In genomic region chr15:95884276-95884675, GRCh38 we compare ENCODE assay signal across 25 cellular contexts.
DNase-seq lines count a peak whose midpoint lies in the region; ATAC-seq and TF ChIP-seq lines count a peak whose summit lies in the region.
"Had no signal": no experiment of that assay in that cellular context is flagged by ENCODE, and none has a peak within 500 bp of the region (broad histone marks: within the 10 kb centered on the region; RNA-seq: fewer than 3 reads in every experiment).

No MANE protein-coding gene starts in this region.

- no peaks in the 10 kb centered on the region for H3K9me3 ChIP-seq in neural progenitor cell (ENCODE audit: low read depth)
- H3K9me3 ChIP-seq: upper lobe of left lung had no signal

- DNase-seq in AG09309 (ENCODE audit: low read depth) = peak; percentile 66
- peak; percentile 46 for DNase-seq in HFFc6
- peak; percentile 70 for DNase-seq in fibroblast of mammary gland (ENCODE audit: low read depth)
- peak; percentile 60 for DNase-seq in neural progenitor cell (ENCODE audit: low spot score)
- no peak for DNase-seq in middle frontal gyrus (ENCODE audit: extremely low spot score, low spot score)
- no peak for DNase-seq in dorsolateral prefrontal cortex
- DNase-seq: activated CD4-positive, alpha-beta T cell treated with anti-CD3 and anti-CD28 coated beads for 48 hours; activated CD8-positive, alpha-beta memory T cell treated with anti-CD3 and anti-CD28 coated beads, Interleukin-2, amount 50 U/mL, for 4 hours; activated effector memory CD4-positive, alpha-beta T cell treated with Interleukin-2 at 50 U/mL for 16 hours; activated naive CD8-positive, alpha-beta T cell treated with anti-CD3 and anti-CD28 coated beads, Interleukin-2, amount 50 U/mL, for 24 hours; brain microvascular endothelial cell; Karpas-422; kidney; naive thymus-derived CD4-positive, alpha-beta T cell; NCI-H187 treated with DMSO at 0.1 percent for 48 hours; NCI-H774; OCI-M1; SHP77; small intestine; stimulated activated CD4-positive, alpha-beta T cell treated with anti-CD3 and anti-CD28 coated beads, Interleukin-4, amount 100 ng/mL, for 4 hours; upper lobe of left lung had no signal

- ATAC-seq in GM18868 (IDR thresholded peaks at IDR 0.05; ENCODE audit: unreplicated experiment) (no peak), HG03025 (IDR thresholded peaks at IDR 0.05; ENCODE audit: low FRiP score, unreplicated experiment) (no peak)
- ATAC-seq: activated naive CD8-positive, alpha-beta T cell treated with anti-CD3 and anti-CD28 coated beads, Interleukin-2, amount 50 U/mL, for 24 hours; naive thymus-derived CD4-positive, alpha-beta T cell had no signal

- H3K27me3 ChIP-seq in neural progenitor cell (no peaks in the 10 kb centered on the region), dorsolateral prefrontal cortex (peaks cover 0 to 3% (median 0%) of the 10 kb centered on the region in 45 donors)
- H3K27me3 ChIP-seq: brain microvascular endothelial cell, upper lobe of left lung had no signal

- H4K20me1 ChIP-seq in neural progenitor cell (ENCODE audit: low read depth) = no peaks in the 10 kb centered on the region

- no peak overlapping the region for H3K4me3 Mint-ChIP-seq in HFFc6
- no peak overlapping the region for H3K4me3 Mint-ChIP-seq in neural progenitor cell
- H3K4me3 Mint-ChIP-seq: activated naive CD8-positive, alpha-beta T cell treated with anti-CD3 and anti-CD28 coated beads, Interleukin-2, amount 50 U/mL, for 24 hours; memory B cell; naive thymus-derived CD4-positive, alpha-beta T cell had no signal

- no peaks in the 10 kb centered on the region for H3K9me3 Mint-ChIP-seq in HFFc6
- no peaks in the 10 kb centered on the region for H3K9me3 Mint-ChIP-seq in neural progenitor cell
- H3K9me3 Mint-ChIP-seq: activated naive CD8-positive, alpha-beta T cell treated with anti-CD3 and anti-CD28 coated beads, Interleukin-2, amount 50 U/mL, for 24 hours had no signal

- H3K27ac ChIP-seq in neural progenitor cell (no peak overlapping the region), dorsolateral prefrontal cortex (no peak overlapping the region)
- H3K27ac ChIP-seq: brain microvascular endothelial cell, C4-2B, upper lobe of left lung had no signal

- no peaks in the 10 kb centered on the region for H3K79me2 ChIP-seq in neural progenitor cell (ENCODE audit: low read depth)

- intact Hi-C loops in dorsolateral prefrontal cortex (cut with DNase I) = no loop called here

- H3F3A ChIP-seq in neural progenitor cell (ENCODE audit: low read depth) = no peaks in the 10 kb centered on the region

- H3K4me1 ChIP-seq in neural progenitor cell = peaks cover 16% of the 10 kb centered on the region
- H3K4me1 ChIP-seq: upper lobe of left lung had no signal

- peak overlapping the region; percentile 25 for H3K4me2 ChIP-seq in neural progenitor cell

- no peaks in the 10 kb centered on the region for H3K36me3 Mint-ChIP-seq in HFFc6 (ENCODE audit: low read depth)
- H3K36me3 Mint-ChIP-seq in neural progenitor cell = no peaks in the 10 kb centered on the region
- H3K36me3 Mint-ChIP-seq: memory B cell had no signal

- TF ChIP-seq CTCF in AG09309 (IDR thresholded peaks at IDR 0.05; ENCODE audit: control insufficient read depth, insufficient read depth, low read depth, low read length, missing control alignments) (no peak), HFFc6 (IDR thresholded peaks at IDR 0.05) (no peak), fibroblast of mammary gland (conservative IDR thresholded peaks at IDR 0.05; ENCODE audit: control insufficient read depth, insufficient read depth, low read depth, low read length) (no peak), neural progenitor cell (IDR thresholded peaks at IDR 0.05) (no peak), dorsolateral prefrontal cortex (IDR thresholded peaks at IDR 0.05 in 54 of 56, conservative IDR thresholded peaks at IDR 0.05 in 2 of 56; ENCODE audit: low read depth in 1 of 56, partially characterized antibody in 56 of 56) (no peak)

- no peaks in the 10 kb centered on the region for H3K27me3 Mint-ChIP-seq in HFFc6 (ENCODE audit: insufficient read depth)
- H3K27me3 Mint-ChIP-seq in neural progenitor cell (ENCODE audit: insufficient read depth, low read depth) = no peaks in the 10 kb centered on the region
- H3K27me3 Mint-ChIP-seq: activated naive CD8-positive, alpha-beta T cell treated with anti-CD3 and anti-CD28 coated beads, Interleukin-2, amount 50 U/mL, for 24 hours; memory B cell had no signal

- no peaks in the 10 kb centered on the region for H3K36me3 ChIP-seq in neural progenitor cell
- H3K36me3 ChIP-seq: brain microvascular endothelial cell, upper lobe of left lung had no signal

- peaks cover 56% of the 10 kb centered on the region for H3K4me1 Mint-ChIP-seq in HFFc6 (ENCODE audit: low read depth)
- H3K4me1 Mint-ChIP-seq in neural progenitor cell = peaks cover 25% of the 10 kb centered on the region

- peak overlapping the region; percentile 25; the same call in 1 of the 2 replicates for H3K27ac Mint-ChIP-seq in HFFc6
- no peak overlapping the region for H3K27ac Mint-ChIP-seq in neural progenitor cell
- H3K27ac Mint-ChIP-seq: activated naive CD8-positive, alpha-beta T cell treated with anti-CD3 and anti-CD28 coated beads, Interleukin-2, amount 50 U/mL, for 24 hours; memory B cell; naive thymus-derived CD4-positive, alpha-beta T cell had no signal

- peak overlapping the region; percentile 43 for H2AFZ ChIP-seq in neural progenitor cell (replicated peaks)

- no peak overlapping the region for H3K9ac ChIP-seq in neural progenitor cell

- H3K4me3 ChIP-seq in AG09309 (ENCODE audit: control insufficient read depth, low read depth, low read length) (no peak overlapping the region), fibroblast of mammary gland (ENCODE audit: control insufficient read depth, low read depth, low read length) (no peak overlapping the region), neural progenitor cell (no peak overlapping the region), dorsolateral prefrontal cortex (no peak overlapping the region)
- H3K4me3 ChIP-seq: upper lobe of left lung had no signal

Comparison
In these comparisons a context has a peak if more than half of its experiments do, and no peak if none do; other contexts are left out.
1. DNase-seq: peak in AG09309 (single experiment), HFFc6 (single experiment), fibroblast of mammary gland (single experiment) and neural progenitor cell (single experiment); none in middle frontal gyrus (single experiment) and dorsolateral prefrontal cortex (0 of 10).